8 cellular contexts compared by ENCODE assay signal in the genomic region with DNA sequence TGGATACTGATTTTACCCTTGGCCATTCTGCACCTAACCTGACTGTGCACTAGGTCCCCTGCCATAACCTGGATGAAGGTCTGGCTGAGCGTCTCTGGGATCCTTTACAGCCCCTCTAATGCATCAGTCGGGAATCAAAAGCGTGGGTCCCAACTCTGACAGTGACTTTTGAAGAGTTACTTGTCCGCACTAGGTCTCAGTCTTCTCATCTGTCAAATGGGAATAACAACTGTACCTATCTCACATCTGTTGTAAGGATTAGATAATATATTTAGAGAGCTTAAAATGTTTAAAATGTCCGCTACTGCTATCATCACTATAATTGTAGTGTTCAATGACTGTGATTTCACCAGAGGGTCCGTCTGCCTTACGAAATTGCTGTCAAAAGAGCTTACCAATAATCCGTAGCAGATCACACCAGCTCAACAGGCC. TPM values are rescaled to one million over a fixed set of nuclear protein-coding genes. Genes with fewer than 3 reads are reported as not detected.
DNase-seq lines count a peak whose midpoint lies in the region; ATAC-seq and TF ChIP-seq lines count a peak whose summit lies in the region.

No MANE protein-coding gene starts in this region.

- peaks cover 50% of the 10 kb centered on the region for H3K4me1 Mint-ChIP-seq in activated CD4-positive, alpha-beta T cell treated with anti-CD3 and anti-CD28 coated beads, Interleukin-2, amount 10 ng/mL, durations not matched to agents 24 days and 14 days
- peaks cover 55% of the 10 kb centered on the region for H3K4me1 Mint-ChIP-seq in activated naive CD8-positive, alpha-beta T cell (ENCODE audit: low read depth)

- no peak for TF ChIP-seq CTCF in thoracic aorta (IDR thresholded peaks at IDR 0.05)

- no peaks in the 10 kb centered on the region for H3K36me3 ChIP-seq in thoracic aorta

- peaks cover 6% of the 10 kb centered on the region for H3K27me3 Mint-ChIP-seq in activated CD4-positive, alpha-beta T cell treated with anti-CD3 and anti-CD28 coated beads, Interleukin-2, amount 10 ng/mL, durations not matched to agents 24 days and 14 days
- no peaks in the 10 kb centered on the region for H3K27me3 Mint-ChIP-seq in activated naive CD8-positive, alpha-beta T cell

- peaks cover 21% of the 10 kb centered on the region for H3K36me3 Mint-ChIP-seq in activated CD4-positive, alpha-beta T cell treated with anti-CD3 and anti-CD28 coated beads, Interleukin-2, amount 10 ng/mL, durations not matched to agents 24 days and 14 days (ENCODE audit: low read depth)
- peaks cover 4% of the 10 kb centered on the region for H3K36me3 Mint-ChIP-seq in activated naive CD8-positive, alpha-beta T cell

- H3K27me3 ChIP-seq in layer of hippocampus (ENCODE audit: control insufficient read depth, insufficient read depth, low read length) (no peaks in the 10 kb centered on the region), thoracic aorta (replicated peaks; ENCODE audit: insufficient read depth) (no peaks in the 10 kb centered on the region)

- ATAC-seq in thoracic aorta (ENCODE audit: insufficient number of reproducible peaks, low FRiP score, low read depth) = no peak

- intact Hi-C loops in activated CD4-positive, alpha-beta T cell treated with anti-CD3 and anti-CD28 coated beads, Interleukin-2, amount 10 ng/mL, durations not matched to agents 24 days and 14 days (cut with micrococcal nuclease) = loop anchor here (5.0 kb wide), 1 partner anchor 1062 kb away; a partner anchor contains a TSS

- H3K9me3 ChIP-seq in thoracic aorta = no peaks in the 10 kb centered on the region

- peak overlapping the region; percentile 86 for H3K27ac ChIP-seq in layer of hippocampus (ENCODE audit: low read depth, low read length)
- peak overlapping the region; percentile 80 to 92 for H3K27ac ChIP-seq in thoracic aorta

- peak overlapping the region; percentile 91 for H3K4me3 Mint-ChIP-seq in activated CD4-positive, alpha-beta T cell treated with anti-CD3 and anti-CD28 coated beads, Interleukin-2, amount 10 ng/mL, durations not matched to agents 24 days and 14 days
- H3K4me3 Mint-ChIP-seq in activated naive CD8-positive, alpha-beta T cell = peak overlapping the region; percentile 98

- H3K4me3 ChIP-seq in thoracic aorta = peak overlapping the region; percentile 98

- H3K4me1 ChIP-seq in thoracic aorta (ENCODE audit: control insufficient read depth in 1 of 2, low read depth in 2 of 2) = peaks cover 0 to 32% of the 10 kb centered on the region in 2 donors

- DNase-seq in activated CD4-positive, alpha-beta T cell treated with anti-CD3 and anti-CD28 coated beads, Interleukin-2, amount 10 ng/mL, durations not matched to agents 24 days and 14 days = no peak
- no peak for DNase-seq in activated CD4-positive, alpha-beta T cell treated with anti-CD3 and anti-CD28 coated beads, Interleukin-2, amount 50 U/mL, for 48 hours
- DNase-seq in thoracic aorta (ENCODE audit: low spot score) = no peak
- DNase-seq in CD1c-positive myeloid dendritic cell (ENCODE audit: extremely low spot score) = no peak
- no peak for DNase-seq in DMS153 (lab: John Stamatoyannopoulos, UW)
- no peak for DNase-seq in NCI-H2107 (lab: John Stamatoyannopoulos, UW)

- H3K27ac Mint-ChIP-seq in activated CD4-positive, alpha-beta T cell treated with anti-CD3 and anti-CD28 coated beads, Interleukin-2, amount 10 ng/mL, durations not matched to agents 24 days and 14 days = peak overlapping the region; percentile 100
- H3K27ac Mint-ChIP-seq in activated naive CD8-positive, alpha-beta T cell = peak overlapping the region; percentile 81

- H3K9me3 Mint-ChIP-seq in activated CD4-positive, alpha-beta T cell treated with anti-CD3 and anti-CD28 coated beads, Interleukin-2, amount 10 ng/mL, durations not matched to agents 24 days and 14 days = no peaks in the 10 kb centered on the region
- H3K9me3 Mint-ChIP-seq in activated naive CD8-positive, alpha-beta T cell (ENCODE audit: low read depth) = no peaks in the 10 kb centered on the region

RNA-seq across cellular contexts. Expression of a gene that starts 0.7 kb away (rescaled TPM):
- total RNA-seq in activated CD4-positive, alpha-beta T cell treated with anti-CD3 and anti-CD28 coated beads, Interleukin-2, amount 10 ng/mL, durations not matched to agents 24 days and 14 days = 17.0 and 18.4 TPM in 2 replicates
- 1 to 10 TPM; 5.7 to 6.5 TPM for total RNA-seq in thoracic aorta

RNA-seq across cellular contexts. Expression of a gene that starts 36.0 kb away (rescaled TPM):
- total RNA-seq in activated CD4-positive, alpha-beta T cell treated with anti-CD3 and anti-CD28 coated beads, Interleukin-2, amount 10 ng/mL, durations not matched to agents 24 days and 14 days = 52.4 and 53.9 TPM in 2 replicates
- total RNA-seq in thoracic aorta = 10 to 100 TPM; 33.7 to 54.6 TPM
